In genomic region chr3:45955706-45956105, GRCh38 we compare ENCODE assay signal across 23 cellular contexts. TPM values are rescaled to one million over a fixed set of nuclear protein-coding genes. Genes with fewer than 3 reads are reported as not detected.
DNase-seq lines count a peak whose midpoint lies in the region; ATAC-seq and TF ChIP-seq lines count a peak whose summit lies in the region.
"Had no signal": no experiment of that assay in that cellular context is flagged by ENCODE, and none has a peak within 500 bp of the region (broad histone marks: within the 10 kb centered on the region; RNA-seq: fewer than 3 reads in every experiment).

No MANE protein-coding gene starts in this region.

- H3K27me3 ChIP-seq in cardiac muscle cell (no peaks in the 10 kb centered on the region), gastrocnemius medialis (no peaks in the 10 kb centered on the region)
- H3K27me3 ChIP-seq: BE2C had no signal

- H3K9me3 ChIP-seq in cardiac muscle cell (ENCODE audit: low read depth) (no peaks in the 10 kb centered on the region), gastrocnemius medialis (no peaks in the 10 kb centered on the region)
- H3K9me3 ChIP-seq: BE2C, HAP-1 had no signal

- no peak for DNase-seq in cardiac muscle cell (ENCODE audit: low read depth in 1 of 2, low spot score in 1 of 2)
- DNase-seq in Right ventricle myocardium inferior (ENCODE audit: missing footprints), result no peak
- DNase-seq in amniotic epithelial cell (ENCODE audit: low read depth), result peak; percentile 67
- DNase-seq in gastrocnemius medialis, result no peak
- no peak for DNase-seq in NCI-H2081 treated with DMSO at 0.1 percent for 48 hours (lab: John Stamatoyannopoulos, UW)
- DNase-seq: ACHN; BE2C; C1 segment of cervical spinal cord; CD4-positive, CD25-positive, alpha-beta regulatory T cell; CD8-positive, alpha-beta memory T cell; COR-L47; DMS 273 treated with DMSO at 0.1 percent for 48 hours; DMS53; DND-41; EL; GM23248 had no signal

- H3K36me3 ChIP-seq in cardiac muscle cell (peaks cover 64% of the 10 kb centered on the region), gastrocnemius medialis (peaks cover 0 to 92% of the 10 kb centered on the region in 2 donors)
- H3K36me3 ChIP-seq: BE2C had no signal

- in situ Hi-C loops in gastrocnemius medialis (cut with MboI; ENCODE audit: low sequenced_read_pairs in 4 of 4), result no loop called here

- ATAC-seq in Right ventricle myocardium inferior, result no peak
- ATAC-seq in gastrocnemius medialis, result no peak
- no peak for ATAC-seq in GM19324 (IDR thresholded peaks at IDR 0.05; ENCODE audit: low FRiP score, unreplicated experiment)
- no peak for ATAC-seq in GM19467 (IDR thresholded peaks at IDR 0.05; ENCODE audit: unreplicated experiment)
- ATAC-seq: GM12878 had no signal

- intact Hi-C loops in Right ventricle myocardium inferior (cut with DNase I), result no loop called here
- intact Hi-C loops in gastrocnemius medialis (cut with DNase I; ENCODE audit: low total_unique reads), result no loop called here

- no peak for TF ChIP-seq POLR2A in gastrocnemius medialis (IDR thresholded peaks at IDR 0.05)

- H3K4me1 ChIP-seq in cardiac muscle cell (ENCODE audit: low read depth), result peaks cover 3% of the 10 kb centered on the region
- peaks cover 15 to 21% of the 10 kb centered on the region in 2 donors for H3K4me1 ChIP-seq in gastrocnemius medialis
- H3K4me1 ChIP-seq: BE2C, HAP-1 had no signal

- H3K4me3 ChIP-seq in cardiac muscle cell (no peak overlapping the region), gastrocnemius medialis (no peak overlapping the region)
- H3K4me3 ChIP-seq: GM12878, GM23248, HAP-1 had no signal

- peak overlapping the region; percentile 73 for H3K27ac ChIP-seq in cardiac muscle cell
- peak overlapping the region; percentile 21 to 100 (median 96) for H3K27ac ChIP-seq in gastrocnemius medialis
- H3K27ac ChIP-seq: GM23248, HL-60 had no signal

- TF ChIP-seq CTCF in cardiac muscle cell (IDR thresholded peaks at IDR 0.05; ENCODE audit: low read depth, low read length) (no peak), gastrocnemius medialis (IDR thresholded peaks at IDR 0.05 in 4 of 5, conservative IDR thresholded peaks at IDR 0.05 in 1 of 5) (no peak)

RNA-seq across cellular contexts. Expression of gene CXCR6, which starts 12.4 kb away (rescaled TPM):
- total RNA-seq in cardiac muscle cell (not detected in 2 replicates), Right ventricle myocardium inferior (0.19 TPM), gastrocnemius medialis (under 1 TPM in 2 of 4 donors, not detected in 2; 0.29 to 0.51 TPM)
- 0.06 TPM in 1 of 2 replicates, not detected in the other for polyA plus RNA-seq in cardiac muscle cell
- total RNA-seq: GM12878, GM23248, H4, HT1080 had no signal
- polyA plus RNA-seq: GM23248 had no signal

RNA-seq across cellular contexts. Expression of gene FYCO1, which starts 39.9 kb away (rescaled TPM):
- total RNA-seq in cardiac muscle cell (14.8 and 27.5 TPM in 2 replicates), Right ventricle myocardium inferior (107 TPM), gastrocnemius medialis (10 to 100 TPM; 47.4 to 99.8 (median 84.2) TPM)
- polyA plus RNA-seq in cardiac muscle cell, result 8.1 and 11.5 TPM in 2 replicates
